17 cellular contexts compared by ENCODE assay signal in the genomic region with DNA sequence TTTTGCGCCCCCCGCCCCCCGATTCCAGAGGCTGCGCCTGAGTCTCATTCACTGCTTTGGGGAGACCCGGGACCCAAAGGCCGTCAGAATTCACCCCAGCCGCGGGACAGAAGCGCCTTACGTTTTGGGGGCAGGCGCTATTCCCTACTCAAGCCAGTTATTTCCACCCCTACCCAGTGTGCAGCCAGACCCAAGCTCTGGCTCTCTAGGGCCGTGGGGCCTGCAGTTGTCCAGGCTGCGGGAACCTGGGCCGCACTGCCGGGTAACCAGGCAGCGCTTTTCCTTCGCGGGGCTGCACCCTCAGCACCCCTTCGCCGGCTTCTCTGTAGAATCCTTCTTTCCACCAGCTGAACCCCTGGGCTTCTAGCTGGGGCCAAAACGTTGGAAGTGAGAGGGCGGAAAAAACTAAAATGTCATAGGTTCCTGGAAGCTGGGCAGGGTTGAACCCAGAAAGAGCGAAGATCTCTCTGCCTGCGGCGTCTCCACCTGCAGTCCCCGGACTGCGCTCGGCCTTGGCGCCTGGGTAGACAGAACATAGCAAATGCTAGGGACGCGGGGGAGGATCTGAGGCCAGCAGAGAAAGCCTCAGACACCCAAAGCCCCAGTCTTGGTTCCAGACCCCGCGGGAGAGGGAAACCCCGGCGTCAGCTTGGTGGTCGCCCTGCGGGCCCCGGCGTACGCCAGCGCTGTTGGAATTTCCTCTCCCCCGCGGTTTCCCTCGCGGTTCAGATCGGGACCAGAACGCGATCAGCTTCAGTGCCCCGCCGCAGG. TPM values are rescaled to one million over a fixed set of nuclear protein-coding genes. Genes with fewer than 3 reads are reported as not detected.
DNase-seq lines count a peak whose midpoint lies in the region; ATAC-seq and TF ChIP-seq lines count a peak whose summit lies in the region.
"Had no signal": no experiment of that assay in that cellular context is flagged by ENCODE, and none has a peak within 500 bp of the region (broad histone marks: within the 10 kb centered on the region; RNA-seq: fewer than 3 reads in every experiment).

No MANE protein-coding gene starts in this region.

- intact Hi-C loops in esophagus squamous epithelium (cut with DNase I): loop anchor here (5.0 to 10.0 kb wide), 3 partner anchors 969 to 1102 kb away; no protein-coding TSS in a partner anchor

- no peak for TF ChIP-seq POLR2A in esophagus squamous epithelium (IDR thresholded peaks at IDR 0.05)

- no peaks in the 10 kb centered on the region for H3K4me1 Mint-ChIP-seq in immature natural killer cell

- H3K9me3 Mint-ChIP-seq in immature natural killer cell: peaks cover 0 to 2% (median 0%) of the 10 kb centered on the region in 6 donors

- H3K79me1 ChIP-seq in neuronal stem cell (ENCODE audit: low read depth, low read length): no peaks in the 10 kb centered on the region

- no peak for ATAC-seq in SK-N-SH treated with all-trans-retinoic acid at 6 μM for 48 hours

- H3K14ac ChIP-seq in neuronal stem cell (ENCODE audit: low read length): no peak overlapping the region

- H3K27me3 Mint-ChIP-seq in immature natural killer cell (ENCODE audit: low read depth in 3 of 3): peaks cover 17 to 35% (median 25%) of the 10 kb centered on the region in 3 donors

- H3K4me1 ChIP-seq in BLaER1 (peaks cover 32% of the 10 kb centered on the region), HUES64 (ENCODE audit: insufficient read depth, low read length) (peaks cover 34% of the 10 kb centered on the region), neuronal stem cell (ENCODE audit: control insufficient read depth in 2 of 2, insufficient read depth in 1 of 2, low read depth in 1 of 2, low read length in 2 of 2) (peaks cover 0 to 11% of the 10 kb centered on the region in 2 donors), esophagus squamous epithelium (peaks cover 5 to 49% (median 10%) of the 10 kb centered on the region in 3 donors)

- H2BK12ac ChIP-seq in neuronal stem cell (ENCODE audit: low read length): no peak overlapping the region

- no peak overlapping the region for H3K27ac Mint-ChIP-seq in immature natural killer cell

- H3K23ac ChIP-seq in neuronal stem cell (ENCODE audit: low read depth, low read length, poor library complexity): peak overlapping the region; percentile 40

- no peak for TF ChIP-seq CTCF in fibroblast of villous mesenchyme (IDR thresholded peaks at IDR 0.05; ENCODE audit: insufficient read depth, low read depth, low read length)
- no peak for TF ChIP-seq CTCF in esophagus squamous epithelium (IDR thresholded peaks at IDR 0.05)

- no peak overlapping the region for H3K27ac ChIP-seq in BLaER1
- H3K27ac ChIP-seq in HUES64 (ENCODE audit: low read depth, low read length): no peak overlapping the region
- H3K27ac ChIP-seq in neuronal stem cell (replicated peaks; ENCODE audit: low read length): no peak overlapping the region
- no peak overlapping the region for H3K27ac ChIP-seq in esophagus squamous epithelium
- H3K27ac ChIP-seq: HL-60 had no signal

- H2BK5ac ChIP-seq in neuronal stem cell (ENCODE audit: low read length): no peak overlapping the region

- H3K4me3 Mint-ChIP-seq in immature natural killer cell: no peak overlapping the region

- no peak overlapping the region for H2BK120ac ChIP-seq in neuronal stem cell (ENCODE audit: low read depth, low read length)

- H3K4me2 ChIP-seq in BLaER1 (peak overlapping the region; percentile 73), neuronal stem cell (ENCODE audit: insufficient read depth, low read length, poor library complexity, severe bottlenecking) (no peak overlapping the region)

- no peak overlapping the region for H2BK15ac ChIP-seq in neuronal stem cell (ENCODE audit: low read length)

- peaks cover 52% of the 10 kb centered on the region for H4K20me1 ChIP-seq in BLaER1

- H3K36me3 ChIP-seq in BLaER1 (no peaks in the 10 kb centered on the region), HUES64 (ENCODE audit: insufficient read depth, low read length) (no peaks in the 10 kb centered on the region), neuronal stem cell (replicated peaks in 1 of 2; ENCODE audit: control insufficient read depth in 2 of 2, insufficient read depth in 2 of 2, low read length in 2 of 2) (no peaks in the 10 kb centered on the region), esophagus squamous epithelium (no peaks in the 10 kb centered on the region)

- DNase-seq in fibroblast of villous mesenchyme (ENCODE audit: low read depth) (peak; percentile 47), neuronal stem cell (ENCODE audit: low spot score) (no peak), immature natural killer cell (no peak), esophagus squamous epithelium (lab: John Stamatoyannopoulos, UW) (no peak), NCI-H187 (lab: John Stamatoyannopoulos, UW) (no peak)
- DNase-seq: activated CD4-positive, alpha-beta T cell treated with anti-CD3 and anti-CD28 coated beads for 1 hour; activated naive CD4-positive, alpha-beta T cell; Calu3; effector CD8-positive, alpha-beta T cell; NCI-H1417 treated with DMSO at 0.1 percent for 48 hours; NCI-H2227 treated with DMSO at 0.1 percent for 48 hours; nucleus accumbens had no signal

- H3K18ac ChIP-seq in neuronal stem cell (ENCODE audit: low read length): no peak overlapping the region

- peaks cover 80% of the 10 kb centered on the region for H3K27me3 ChIP-seq in BLaER1
- H3K27me3 ChIP-seq in HUES64 (ENCODE audit: insufficient read depth, low read length): peaks cover 89% of the 10 kb centered on the region
- H3K27me3 ChIP-seq in neuronal stem cell (ENCODE audit: control insufficient read depth in 3 of 3, insufficient read depth in 3 of 3, low read depth in 1 of 3, low read length in 3 of 3): peaks cover 38 to 76% (median 76%) of the 10 kb centered on the region in 3 experiments
- peaks cover 5 to 80% (median 26%) of the 10 kb centered on the region in 4 donors for H3K27me3 ChIP-seq in esophagus squamous epithelium

- H3K9ac ChIP-seq in BLaER1 (no peak overlapping the region), HUES64 (ENCODE audit: low read depth, low read length) (no peak overlapping the region), neuronal stem cell (ENCODE audit: low read depth, low read length, poor library complexity) (no peak overlapping the region)

- H3K4me3 ChIP-seq in BLaER1 (peak overlapping the region; percentile 26; the same call in 1 of the 2 replicates), HUES64 (ENCODE audit: low read length) (peak overlapping the region; percentile 16), fibroblast of villous mesenchyme (ENCODE audit: low read depth, low read length) (peak overlapping the region; percentile 14), neuronal stem cell (ENCODE audit: low read length in 2 of 2) (no peak overlapping the region), esophagus squamous epithelium (no peak overlapping the region)

- no peak overlapping the region for H4K91ac ChIP-seq in neuronal stem cell (ENCODE audit: low read depth, low read length, poor library complexity)

- peak overlapping the region; percentile 79 for H2AK5ac ChIP-seq in neuronal stem cell (ENCODE audit: low read depth, low read length)

- WGBS in HUES64: under 1% methylated on average over 47 of the region's 50 CpGs
- WGBS in neuronal stem cell (ENCODE audit: extremely low coverage in 2 of 2, insufficient read length in 2 of 2, insufficient replicate concordance in 1 of 2), 2 donors: no CpG with 5 or more reads among the region's 50 CpGs
- WGBS in esophagus squamous epithelium, 2 donors: 3 to 25% methylated on average over 14 to 15 of the region's 50 CpGs

- H3K36me3 Mint-ChIP-seq in immature natural killer cell: peaks cover 0 to 3% (median 0%) of the 10 kb centered on the region in 3 donors

- no peak overlapping the region for H3K4ac ChIP-seq in neuronal stem cell (ENCODE audit: low read length)

- H4K8ac ChIP-seq in neuronal stem cell (ENCODE audit: low read depth, low read length): no peak overlapping the region

- no peak overlapping the region for H2AFZ ChIP-seq in neuronal stem cell (ENCODE audit: low read length)

- H3K9me3 ChIP-seq in BLaER1 (no peaks in the 10 kb centered on the region), HUES64 (ENCODE audit: insufficient read depth, low read depth, low read length) (no peaks in the 10 kb centered on the region), neuronal stem cell (replicated peaks in 1 of 2; ENCODE audit: control insufficient read depth in 2 of 2, insufficient read depth in 1 of 2, low read depth in 1 of 2, low read length in 2 of 2) (no peaks in the 10 kb centered on the region), esophagus squamous epithelium (no peaks in the 10 kb centered on the region)

TF ChIP-seq in SK-N-SH treated with all-trans-retinoic acid at 6 μM for 48 hours, 23 proteins besides CTCF, POLR2A, EP300 and RAD21:
- TF ChIP-seq, protein P1, sequence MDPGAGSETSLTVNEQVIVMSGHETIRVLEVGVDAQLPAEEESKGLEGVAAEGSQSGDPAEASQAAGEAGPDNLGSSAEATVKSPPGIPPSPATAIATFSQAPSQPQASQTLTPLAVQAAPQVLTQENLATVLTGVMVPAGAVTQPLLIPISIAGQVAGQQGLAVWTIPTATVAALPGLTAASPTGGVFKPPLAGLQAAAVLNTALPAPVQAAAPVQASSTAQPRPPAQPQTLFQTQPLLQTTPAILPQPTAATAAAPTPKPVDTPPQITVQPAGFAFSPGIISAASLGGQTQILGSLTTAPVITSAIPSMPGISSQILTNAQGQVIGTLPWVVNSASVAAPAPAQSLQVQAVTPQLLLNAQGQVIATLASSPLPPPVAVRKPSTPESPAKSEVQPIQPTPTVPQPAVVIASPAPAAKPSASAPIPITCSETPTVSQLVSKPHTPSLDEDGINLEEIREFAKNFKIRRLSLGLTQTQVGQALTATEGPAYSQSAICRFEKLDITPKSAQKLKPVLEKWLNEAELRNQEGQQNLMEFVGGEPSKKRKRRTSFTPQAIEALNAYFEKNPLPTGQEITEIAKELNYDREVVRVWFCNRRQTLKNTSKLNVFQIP (CRISPR knock-in tag; IDR thresholded peaks at IDR 0.05; ENCODE audit: borderline replicate concordance, low read depth): no peak

RNA-seq across cellular contexts. Expression of gene TBX3, which starts 18.4 kb away (rescaled TPM):
- 1.8 TPM for polyA plus RNA-seq in HUES64 (2013, experiment 1 of 2)
- polyA plus RNA-seq in HUES64 (2013, experiment 2 of 2): 1.9 TPM
- total RNA-seq in fibroblast of villous mesenchyme (109 and 114 TPM in 2 replicates), esophagus squamous epithelium (1 to 10 TPM; 2.0 to 2.5 (median 2.4) TPM)
- polyA plus RNA-seq in neuronal stem cell (2013, experiment 1 of 2): not detected
- not detected for polyA plus RNA-seq in neuronal stem cell (2013, experiment 2 of 2)
- not detected for polyA plus RNA-seq in immature natural killer cell
- total RNA-seq: T-helper 2 cell treated with Interferon-gamma antibody and Interleukin-4, amounts not matched to agents 100 ng/mL and 5 ng/mL, for 36 hours had no signal

Comparison
In these comparisons a context has a peak if more than half of its experiments do, and no peak if none do; other contexts are left out.
1. H3K4me3 ChIP-seq: peak in BLaER1 (single experiment), HUES64 (single experiment) and fibroblast of villous mesenchyme (single experiment); none in neuronal stem cell (0 of 2) and esophagus squamous epithelium (0 of 4).
2. RNA of gene TBX3, which starts 18.4 kb away (total RNA-seq): 109 to 114 TPM in fibroblast of villous mesenchyme; 2.0 to 2.5 TPM in esophagus squamous epithelium; every median in the first group is over 10 times any median in the second.